Comparison of ENCODE assay signal across 9 cellular contexts in genomic region chr5:143106175-143106574, GRCh38.
DNase-seq lines count a peak whose midpoint lies in the region; ATAC-seq and TF ChIP-seq lines count a peak whose summit lies in the region.
"Had no signal": no experiment of that assay in that cellular context is flagged by ENCODE, and none has a peak within 500 bp of the region (broad histone marks: within the 10 kb centered on the region; RNA-seq: fewer than 3 reads in every experiment).

No MANE protein-coding gene starts in this region.

- DNase-seq in DMS153 (lab: John Stamatoyannopoulos, UW) (peak; percentile 15), DMS153 treated with DMSO at 0.1 percent for 48 hours (lab: John Stamatoyannopoulos, UW; ENCODE audit: unreplicated experiment) (no peak), NCI-H446 treated with DMSO at 0.1 percent for 48 hours (lab: John Stamatoyannopoulos, UW) (peak; percentile 55), posterior cingulate gyrus (peak in 7 of 10 donors; percentile 35 to 86 (median 56)), tibial artery (no peak), KBM-7 (no peak)
- DNase-seq in activated naive CD4-positive, alpha-beta T cell treated with anti-CD3 and anti-CD28 coated beads for 36 hours = no peak

- ATAC-seq in esophagus mucosa = peak; percentile 46

- no peaks in the 10 kb centered on the region for H3K27me3 ChIP-seq in tibial artery
- H3K27me3 ChIP-seq: neutrophil had no signal

- no peaks in the 10 kb centered on the region for H3K9me3 ChIP-seq in tibial artery
- H3K9me3 ChIP-seq: neutrophil had no signal

- H3K27me3 Mint-ChIP-seq in activated naive CD4-positive, alpha-beta T cell treated with anti-CD3 and anti-CD28 coated beads for 36 hours (ENCODE audit: low read depth) = no peaks in the 10 kb centered on the region

- no peak overlapping the region for H3K4me3 ChIP-seq in tibial artery

- CTCF ChIA-PET in activated naive CD4-positive, alpha-beta T cell treated with anti-CD3 and anti-CD28 coated beads for 36 hours (lab: Charles Lee) = interaction anchor here (0.6 to 1.1 kb wide), 3 partner anchors 14 to 113 kb away, joined by 3 to 4 read pairs (median 3); no protein-coding TSS in a partner anchor

- in situ Hi-C loops in KBM-7 (cut with MboI; ENCODE audit: low pct_unique_long_range_greater_than_20kb, low sequenced_read_pairs) = no loop called here

- H3K4me1 ChIP-seq in tibial artery = peaks cover 0 to 40% (median 13%) of the 10 kb centered on the region in 4 donors

- no peaks in the 10 kb centered on the region for H3K9me3 Mint-ChIP-seq in activated naive CD4-positive, alpha-beta T cell treated with anti-CD3 and anti-CD28 coated beads for 36 hours

- no peak overlapping the region for H3K27ac ChIP-seq in tibial artery
- H3K27ac ChIP-seq: neutrophil had no signal

- intact Hi-C loops in posterior cingulate gyrus (cut with DNase I) (loop anchor here (10.0 kb wide), 2 partner anchors 299 to 719 kb away; partner anchors contain the start of gene NR3C1), tibial artery (cut with DNase I; ENCODE audit: low total_unique reads) (loop anchor here (10.0 kb wide), 1 partner anchor 719 kb away; no protein-coding TSS in a partner anchor)
- intact Hi-C loops in activated naive CD4-positive, alpha-beta T cell treated with anti-CD3 and anti-CD28 coated beads for 36 hours (cut with micrococcal nuclease) = no loop called here

- no peak overlapping the region for H3K4me3 Mint-ChIP-seq in activated naive CD4-positive, alpha-beta T cell treated with anti-CD3 and anti-CD28 coated beads for 36 hours

- peaks cover 13% of the 10 kb centered on the region for H3K4me1 Mint-ChIP-seq in activated naive CD4-positive, alpha-beta T cell treated with anti-CD3 and anti-CD28 coated beads for 36 hours (ENCODE audit: low read depth)

- H3K27ac Mint-ChIP-seq in activated naive CD4-positive, alpha-beta T cell treated with anti-CD3 and anti-CD28 coated beads for 36 hours = no peak overlapping the region

- peaks cover 3% of the 10 kb centered on the region for H3K36me3 Mint-ChIP-seq in activated naive CD4-positive, alpha-beta T cell treated with anti-CD3 and anti-CD28 coated beads for 36 hours (ENCODE audit: low read depth)

- peak in 1 of 2 experiments; percentile 15 for TF ChIP-seq CTCF in tibial artery (IDR thresholded peaks at IDR 0.05)

- no peaks in the 10 kb centered on the region for H3K36me3 ChIP-seq in tibial artery

Comparison
In these comparisons a context has a peak if more than half of its experiments do, and no peak if none do; other contexts are left out.
1. DNase-seq: peak in DMS153 (single experiment), NCI-H446 treated with DMSO at 0.1 percent for 48 hours (single experiment) and posterior cingulate gyrus (7 of 10); none in DMS153 treated with DMSO at 0.1 percent for 48 hours (single experiment), tibial artery (0 of 2), activated naive CD4-positive, alpha-beta T cell treated with anti-CD3 and anti-CD28 coated beads for 36 hours (single experiment) and KBM-7 (single experiment).